In the genomic region with DNA sequence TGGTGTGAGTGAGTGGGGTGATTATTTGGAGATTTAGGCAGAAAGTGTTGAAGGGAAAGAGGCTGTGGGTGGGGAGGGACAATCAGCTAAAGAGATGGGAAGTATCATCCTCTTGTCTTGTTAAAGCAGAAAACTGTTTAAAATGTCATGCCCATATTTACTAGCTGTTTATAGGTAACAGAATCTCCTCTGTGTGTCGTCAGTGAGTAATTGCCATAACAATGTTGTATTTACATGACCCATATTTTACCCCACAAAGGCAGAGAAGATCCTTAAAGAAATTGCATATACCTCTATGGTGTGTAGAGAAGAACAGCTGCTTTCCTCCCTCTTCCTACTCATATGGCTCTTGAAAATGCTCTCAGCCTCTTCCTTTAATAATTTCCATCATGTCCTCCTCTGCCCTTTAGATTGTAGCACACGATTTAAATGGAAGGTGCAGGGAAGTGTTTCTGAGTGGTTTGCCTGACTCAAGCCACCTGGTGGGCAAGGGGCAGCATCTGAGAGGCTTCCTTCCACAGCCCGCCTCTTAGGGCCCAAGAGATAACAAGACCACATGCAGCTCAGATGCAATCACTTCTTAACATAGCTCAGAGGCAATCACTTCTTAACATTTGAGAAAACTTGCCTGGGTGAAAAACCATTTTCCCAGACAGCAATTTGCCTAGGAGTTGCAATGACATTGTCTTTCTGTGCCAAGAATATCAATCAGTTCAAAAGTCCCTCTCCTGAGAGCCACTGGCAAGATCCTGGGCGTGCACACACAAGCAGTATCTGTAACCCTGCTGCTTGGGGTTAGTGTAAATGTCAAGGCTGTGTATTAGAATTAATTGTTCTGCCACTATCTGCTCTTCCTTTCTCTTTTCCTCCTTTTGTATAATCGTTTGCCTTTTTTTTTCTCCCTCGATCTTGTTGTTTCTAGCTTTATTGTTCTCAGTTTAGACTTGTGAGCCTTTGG, we compare ENCODE assay signal across 20 cellular contexts. TPM values are rescaled to one million over a fixed set of nuclear protein-coding genes. Genes with fewer than 3 reads are reported as not detected.
DNase-seq lines count a peak whose midpoint lies in the region; ATAC-seq, FAIRE-seq and TF ChIP-seq lines count a peak whose summit lies in the region.
"Had no signal": no experiment of that assay in that cellular context is flagged by ENCODE, and none has a peak within 500 bp of the region (broad histone marks: within the 10 kb centered on the region; RNA-seq: fewer than 3 reads in every experiment).

No MANE protein-coding gene starts in this region.

- no peaks in the 10 kb centered on the region for H3K9me3 ChIP-seq in A549
- no peaks in the 10 kb centered on the region for H3K9me3 ChIP-seq in tibial artery
- H3K9me3 ChIP-seq: neutrophil, SJSA1 had no signal

- POLR2A ChIA-PET in A549 (lab: Yijun Ruan, JAX) = no interaction called here

- CTCF ChIA-PET in A549 (lab: Yijun Ruan, JAX) = interaction anchor here (0.6 to 0.9 kb wide), 6 partner anchors 13 to 1767 kb away, joined by 3 read pairs; no protein-coding TSS in a partner anchor

- TF ChIP-seq EP300 in A549 (IDR thresholded peaks at IDR 0.05) = no peak

- peaks cover 27% of the 10 kb centered on the region for H3K4me1 ChIP-seq in A549
- no peaks in the 10 kb centered on the region for H3K4me1 ChIP-seq in tibial artery

- ATAC-seq in A549 (peak; percentile 47 to 63; a peak in 4 of 6 replicates), left colon (peak; percentile 46)
- ATAC-seq: activated CD4-positive, alpha-beta T cell treated with anti-CD3 and anti-CD28 coated beads for 36 hours had no signal

- peak overlapping the region; percentile 51 for H3K4me2 ChIP-seq in A549

- H3K36me3 Mint-ChIP-seq in HFFc6 (ENCODE audit: low read depth) = no peaks in the 10 kb centered on the region

- H3K4me3 ChIP-seq in A549 = no peak overlapping the region
- H3K4me3 ChIP-seq in tibial artery = no peak overlapping the region
- H3K4me3 ChIP-seq: SJSA1 had no signal

- H3K36me3 ChIP-seq in tibial artery = no peaks in the 10 kb centered on the region
- H3K36me3 ChIP-seq: neutrophil, SJSA1 had no signal

- peak in 1 of 2 experiments; percentile 27 for DNase-seq in A549 (ENCODE audit: low read depth in 1 of 2, low spot score in 1 of 2)
- peak; percentile 21 for DNase-seq in HFFc6
- DNase-seq in brain pericyte (ENCODE audit: low read depth, low spot score) = peak; percentile 37
- peak in 1 of 2 donors; percentile 28 for DNase-seq in left colon
- DNase-seq in tibial artery = no peak
- no peak for DNase-seq in DMS79 (lab: John Stamatoyannopoulos, UW)
- no peak for DNase-seq in D341Med (ENCODE audit: low spot score)
- no peak for DNase-seq in hepatic stellate cell (ENCODE audit: low spot score)
- DNase-seq: ACHN; activated CD4-positive, alpha-beta T cell treated with anti-CD3 and anti-CD28 coated beads for 36 hours; activated gamma-delta T cell; anterior cingulate cortex; CD4-positive, alpha-beta T cell; erythroblast; NCI-H2081; stimulated activated CD4-positive, alpha-beta T cell treated with anti-CD3 and anti-CD28 coated beads, Interleukin-1b, Interleukin-23, amount 100 ng/mL, for 48 hours; substantia nigra had no signal

- intact Hi-C loops in left colon (cut with DNase I, micrococcal nuclease) = no loop called here
- intact Hi-C loops in tibial artery (cut with DNase I; ENCODE audit: low total_unique reads) = no loop called here

- WGBS in A549 (ENCODE audit: missing lambda C conversion rate) = 33% methylated on average over 6 of the region's 6 CpGs

- TF ChIP-seq CTCF in A549 (IDR thresholded peaks at IDR 0.05) (no peak), HFFc6 (IDR thresholded peaks at IDR 0.05) (no peak; the same call in 1 of the 2 replicates), tibial artery (IDR thresholded peaks at IDR 0.05) (no peak)

- H3K27me3 Mint-ChIP-seq in HFFc6 (ENCODE audit: insufficient read depth) = no peaks in the 10 kb centered on the region

- H3K4me3 Mint-ChIP-seq in HFFc6 = no peak overlapping the region
- H3K4me3 Mint-ChIP-seq: activated CD4-positive, alpha-beta T cell treated with anti-CD3 and anti-CD28 coated beads for 36 hours; CD4-positive, alpha-beta T cell had no signal

- TF ChIP-seq RAD21 in A549 (conservative IDR thresholded peaks at IDR 0.05 in 1 of 2, IDR thresholded peaks at IDR 0.05 in 1 of 2) = no peak

- no peaks in the 10 kb centered on the region for H3K9me3 Mint-ChIP-seq in HFFc6
- H3K9me3 Mint-ChIP-seq: CD4-positive, alpha-beta T cell had no signal

- peaks cover 37% of the 10 kb centered on the region for H3K4me1 Mint-ChIP-seq in HFFc6 (ENCODE audit: low read depth)

- peak overlapping the region in 1 of 2 experiments; percentile 10; a peak in 1 of 6 replicates for H3K27ac ChIP-seq in A549
- H3K27ac ChIP-seq in tibial artery = no peak overlapping the region
- H3K27ac ChIP-seq: neutrophil, SJSA1 had no signal

- FAIRE-seq in A549 (lab: Jason Lieb, UNC) = no peak
- FAIRE-seq: colon had no signal

- H3K27me3 ChIP-seq in tibial artery = no peaks in the 10 kb centered on the region
- H3K27me3 ChIP-seq: neutrophil, SJSA1 had no signal

- TF ChIP-seq POLR2A in A549 (IDR thresholded peaks at IDR 0.05; ENCODE audit: low read length) = no peak

- H3K27ac Mint-ChIP-seq in HFFc6 = peak overlapping the region; percentile 17; the same call in 1 of the 2 replicates
- H3K27ac Mint-ChIP-seq: activated CD4-positive, alpha-beta T cell treated with anti-CD3 and anti-CD28 coated beads for 36 hours; CD4-positive, alpha-beta T cell had no signal

TF ChIP-seq in A549, 52 proteins besides CTCF, POLR2A, EP300 and RAD21:
- TF ChIP-seq EHF (CRISPR knock-in tag; IDR thresholded peaks at IDR 0.05) (no peak), ZNF302 (CRISPR knock-in tag; IDR thresholded peaks at IDR 0.05) (no peak), FOSL2 (IDR thresholded peaks at IDR 0.05) (no peak), FOSL2 (CRISPR knock-in tag; IDR thresholded peaks at IDR 0.05) (no peak), FOSB (CRISPR knock-in tag; IDR thresholded peaks at IDR 0.05) (no peak), NFE2L2 (conservative IDR thresholded peaks at IDR 0.05; ENCODE audit: low read length) (no peak), TFCP2L1 (CRISPR knock-in tag; IDR thresholded peaks at IDR 0.05) (no peak), RCOR1 (IDR thresholded peaks at IDR 0.05; ENCODE audit: low read depth, low read length) (no peak), SREBF2 (IDR thresholded peaks at IDR 0.05) (no peak), KDM5A (IDR thresholded peaks at IDR 0.05) (no peak), MYC (IDR thresholded peaks at IDR 0.05; ENCODE audit: borderline replicate concordance, low read length) (no peak)
- TF ChIP-seq, protein P1, sequence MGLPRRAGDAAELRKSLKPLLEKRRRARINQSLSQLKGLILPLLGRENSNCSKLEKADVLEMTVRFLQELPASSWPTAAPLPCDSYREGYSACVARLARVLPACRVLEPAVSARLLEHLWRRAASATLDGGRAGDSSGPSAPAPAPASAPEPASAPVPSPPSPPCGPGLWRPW (IDR thresholded peaks at IDR 0.05) = no peak

RNA-seq across cellular contexts. Expression of gene EDN1, which starts 44.1 kb away (rescaled TPM):
- polyA plus RNA-seq in A549 (2011; rRNA removed) (67.1 and 87.4 TPM in 2 replicates), A549 (2017; fragmentation: RNase III; extraction: RNeasy Plus Mini Kit Qiagen cat#74134 plus additional on column Dnase treatment) (33.2 to 34.3 TPM (median 33.5 TPM) in 3 replicates)
- polyA plus RNA-seq in A549 (2012; cell fraction: cytosol; rRNA removed) = 41.2 and 42.5 TPM in 2 replicates
- polyA plus RNA-seq in A549 (2012; cell fraction: nucleus; rRNA removed) = 54.7 and 61.3 TPM in 2 replicates
- polyA minus RNA-seq in A549 (2011; rRNA and poly(A)+ RNA removed) = 40.1 and 44.8 TPM in 2 replicates
- 1 to 10 TPM; 2.6 to 7.4 (median 3.7) TPM for total RNA-seq in HFFc6 (2021; fragmentation: NEBNext Ultra II Directional; extraction: Animal tissue kit (Norgen Biotek cat#: 25700))
- total RNA-seq in left colon = 10 to 100 TPM; 16.8 to 24.8 TPM
- total RNA-seq: activated CD4-positive, alpha-beta T cell treated with anti-CD3 and anti-CD28 coated beads for 36 hours had no signal

Comparison
In these comparisons a context has a peak if more than half of its experiments do, and no peak if none do; other contexts are left out.
1. DNase-seq: peak in HFFc6 (single experiment) and brain pericyte (single experiment); none in tibial artery (0 of 2), DMS79 (single experiment), D341Med (single experiment) and hepatic stellate cell (single experiment).